ENCODE assay signal across 10 cellular contexts in genomic region chr16:67668495-67669157, GRCh38. TPM values are rescaled to one million over a fixed set of nuclear protein-coding genes. Genes with fewer than 3 reads are reported as not detected.
DNase-seq lines count a peak whose midpoint lies in the region; FAIRE-seq and TF ChIP-seq lines count a peak whose summit lies in the region.
"Had no signal": no experiment of that assay in that cellular context is flagged by ENCODE, and none has a peak within 500 bp of the region (broad histone marks: within the 10 kb centered on the region; RNA-seq: fewer than 3 reads in every experiment).

No MANE protein-coding gene starts in this region.

- 64% methylated on average over 6 of the region's 6 CpGs for WGBS in liver
- 88% methylated on average over 6 of the region's 6 CpGs for WGBS in mesenchymal stem cell

- H3K36me3 Mint-ChIP-seq in activated T-cell treated with anti-CD3 and anti-CD28 coated beads, Interleukin-2, amount 50 U/mL, for 24 hours (ENCODE audit: low read depth), result peaks cover 8% of the 10 kb centered on the region

- peaks cover 5% of the 10 kb centered on the region for H3K79me1 ChIP-seq in mesenchymal stem cell (replicated peaks; ENCODE audit: low read length, poor library complexity, severe bottlenecking)

- H3K4me1 Mint-ChIP-seq in activated T-cell treated with anti-CD3 and anti-CD28 coated beads, Interleukin-2, amount 50 U/mL, for 24 hours (ENCODE audit: low read depth), result peaks cover 20% of the 10 kb centered on the region

- no peak for FAIRE-seq in GM12891 (lab: Jason Lieb, UNC)

- H3K4me3 Mint-ChIP-seq in activated T-cell treated with anti-CD3 and anti-CD28 coated beads, Interleukin-2, amount 50 U/mL, for 24 hours, result no peak overlapping the region

- H3K27me3 ChIP-seq in BE2C (no peaks in the 10 kb centered on the region), liver (ENCODE audit: control insufficient read depth in 4 of 4, insufficient read depth in 4 of 4, low read length in 3 of 4) (no peaks in the 10 kb centered on the region), mesenchymal stem cell (ENCODE audit: control insufficient read depth in 1 of 2, insufficient read depth in 1 of 2, low read length in 2 of 2) (no peaks in the 10 kb centered on the region)
- H3K27me3 ChIP-seq: upper lobe of left lung had no signal

- H3K27ac Mint-ChIP-seq in activated T-cell treated with anti-CD3 and anti-CD28 coated beads, Interleukin-2, amount 50 U/mL, for 24 hours, result peak overlapping the region; percentile 36

- DNase-seq in BE2C (peak; percentile 14), GM12891 (ENCODE audit: insufficient read length, low spot score) (no peak), dermis blood vessel endothelial cell (no peak), SW480 (ENCODE audit: low spot score) (no peak), mesenchymal stem cell (no peak), NCI-H524 (lab: John Stamatoyannopoulos, UW) (no peak)
- no peak for DNase-seq in activated T-cell treated with anti-CD3 and anti-CD28 coated beads, Interleukin-2, amount 50 U/mL, for 24 hours

- no peak overlapping the region for H3K4me2 ChIP-seq in mesenchymal stem cell (ENCODE audit: low read length, poor library complexity, severe bottlenecking)

- no peak overlapping the region for H3K18ac ChIP-seq in mesenchymal stem cell (ENCODE audit: low read depth in 1 of 2, low read length in 2 of 2)

- H3K14ac ChIP-seq in mesenchymal stem cell (ENCODE audit: low read length in 2 of 2), result no peak overlapping the region

- no peak overlapping the region for H2BK120ac ChIP-seq in mesenchymal stem cell (ENCODE audit: low read depth, low read length)

- TF ChIP-seq CTCF in BE2C (IDR thresholded peaks at IDR 0.05; ENCODE audit: low read depth, low read length) (peak; percentile 29), liver (IDR thresholded peaks at IDR 0.05; ENCODE audit: low read depth, low read length, missing input control) (peak; percentile 34)

- H2AFZ ChIP-seq in mesenchymal stem cell (ENCODE audit: low read depth, low read length), result no peak overlapping the region

- H3K9me3 Mint-ChIP-seq in activated T-cell treated with anti-CD3 and anti-CD28 coated beads, Interleukin-2, amount 50 U/mL, for 24 hours, result no peaks in the 10 kb centered on the region

- H3K4me3 ChIP-seq in BE2C (ENCODE audit: low read depth, low read length), result no peak overlapping the region
- no peak overlapping the region for H3K4me3 ChIP-seq in liver (ENCODE audit: low read depth in 1 of 3, low read length in 3 of 3)
- H3K4me3 ChIP-seq in mesenchymal stem cell (ENCODE audit: insufficient read depth in 1 of 2, low read depth in 1 of 2, low read length in 2 of 2), result no peak overlapping the region
- H3K4me3 ChIP-seq: SK-N-MC had no signal

- no peak overlapping the region for H3K9ac ChIP-seq in liver (ENCODE audit: low read depth in 1 of 2, low read length in 2 of 2)
- no peak overlapping the region for H3K9ac ChIP-seq in mesenchymal stem cell (ENCODE audit: low read length)

- H2BK15ac ChIP-seq in mesenchymal stem cell (ENCODE audit: low read depth, poor library complexity, severe bottlenecking), result no peak overlapping the region

- H2BK5ac ChIP-seq in mesenchymal stem cell (ENCODE audit: low read depth, low read length, poor library complexity, severe bottlenecking), result no peak overlapping the region

- H3K9me3 ChIP-seq in BE2C, result no peaks in the 10 kb centered on the region
- no peaks in the 10 kb centered on the region for H3K9me3 ChIP-seq in liver (ENCODE audit: control insufficient read depth in 4 of 4, low read length in 3 of 4)
- no peaks in the 10 kb centered on the region for H3K9me3 ChIP-seq in mesenchymal stem cell (ENCODE audit: control insufficient read depth, low read length)
- H3K9me3 ChIP-seq: upper lobe of left lung had no signal

- H3K4me1 ChIP-seq in BE2C, result peaks cover 14% of the 10 kb centered on the region
- peaks cover 23 to 61% (median 44%) of the 10 kb centered on the region in 4 donors for H3K4me1 ChIP-seq in liver (ENCODE audit: control insufficient read depth in 4 of 4, insufficient read depth in 4 of 4, low read length in 3 of 4)
- peaks cover 32% of the 10 kb centered on the region for H3K4me1 ChIP-seq in mesenchymal stem cell (ENCODE audit: control insufficient read depth, insufficient read depth, low read depth, low read length)

- H2BK12ac ChIP-seq in mesenchymal stem cell (ENCODE audit: low read length in 2 of 2), result no peak overlapping the region

- no peak overlapping the region for H4K91ac ChIP-seq in mesenchymal stem cell (ENCODE audit: low read length)

- TF ChIP-seq POLR2A in GM12891 (IDR thresholded peaks at IDR 0.05; ENCODE audit: low read depth, low read length), result no peak

- H3K23ac ChIP-seq in mesenchymal stem cell (ENCODE audit: low read length in 2 of 2), result no peak overlapping the region

- no peak overlapping the region for H4K8ac ChIP-seq in mesenchymal stem cell (ENCODE audit: low read length)

- H3K27me3 Mint-ChIP-seq in activated T-cell treated with anti-CD3 and anti-CD28 coated beads, Interleukin-2, amount 50 U/mL, for 24 hours, result no peaks in the 10 kb centered on the region

- no peak for TF ChIP-seq RAD21 in liver (IDR thresholded peaks at IDR 0.05)

- H2AK5ac ChIP-seq in mesenchymal stem cell (ENCODE audit: low read length, severe bottlenecking), result no peak overlapping the region

- H3K27ac ChIP-seq in liver (ENCODE audit: low read depth in 1 of 2, low read length in 2 of 2) (peak overlapping the region; percentile 0 to 94), mesenchymal stem cell (ENCODE audit: low read length, poor library complexity, severe bottlenecking) (no peak overlapping the region)
- H3K27ac ChIP-seq: SK-N-MC had no signal

- H3K36me3 ChIP-seq in BE2C (no peaks in the 10 kb centered on the region), liver (ENCODE audit: control insufficient read depth in 4 of 4, insufficient read depth in 3 of 4, low read depth in 1 of 4, low read length in 3 of 4) (no peaks in the 10 kb centered on the region), mesenchymal stem cell (ENCODE audit: control insufficient read depth in 1 of 2, insufficient read depth in 2 of 2, low read depth in 1 of 2, low read length in 2 of 2) (peaks cover 8 to 9% of the 10 kb centered on the region in 2 experiments)

- no peak overlapping the region for H3K4ac ChIP-seq in mesenchymal stem cell (ENCODE audit: low read depth in 1 of 2, low read length in 2 of 2)

TF ChIP-seq in GM12891, 5 proteins besides CTCF, POLR2A, EP300 and RAD21:
- TF ChIP-seq POLR2AphosphoS5 (IDR thresholded peaks at IDR 0.05; ENCODE audit: low read depth, low read length) (no peak), SPI1 (IDR thresholded peaks at IDR 0.05; ENCODE audit: low read depth, low read length) (peak; percentile 53; the same call in 1 of the 2 replicates)

TF ChIP-seq in liver, 16 proteins besides CTCF, POLR2A, EP300 and RAD21 (continues in another document):
- TF ChIP-seq, protein P1, sequence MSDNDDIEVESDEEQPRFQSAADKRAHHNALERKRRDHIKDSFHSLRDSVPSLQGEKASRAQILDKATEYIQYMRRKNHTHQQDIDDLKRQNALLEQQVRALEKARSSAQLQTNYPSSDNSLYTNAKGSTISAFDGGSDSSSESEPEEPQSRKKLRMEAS (IDR thresholded peaks at IDR 0.05), result no peak
- TF ChIP-seq FOXA2 (IDR thresholded peaks at IDR 0.05) (no peak), FOXA1 (IDR thresholded peaks at IDR 0.05) (no peak), TAF1 (conservative IDR thresholded peaks at IDR 0.05) (no peak), HNF4A (conservative IDR thresholded peaks at IDR 0.05) (no peak), GABPA (IDR thresholded peaks at IDR 0.05 in 1 of 2, conservative IDR thresholded peaks at IDR 0.05 in 1 of 2) (no peak), RXRA (IDR thresholded peaks at IDR 0.05) (no peak), HNF4G (IDR thresholded peaks at IDR 0.05) (no peak), JUND (IDR thresholded peaks at IDR 0.05) (no peak), NR2F2 (IDR thresholded peaks at IDR 0.05) (no peak), YY1 (IDR thresholded peaks at IDR 0.05) (no peak)
- TF ChIP-seq, protein P2, sequence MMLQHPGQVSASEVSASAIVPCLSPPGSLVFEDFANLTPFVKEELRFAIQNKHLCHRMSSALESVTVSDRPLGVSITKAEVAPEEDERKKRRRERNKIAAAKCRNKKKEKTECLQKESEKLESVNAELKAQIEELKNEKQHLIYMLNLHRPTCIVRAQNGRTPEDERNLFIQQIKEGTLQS (IDR thresholded peaks at IDR 0.05), result no peak

RNA-seq across cellular contexts. Expression of gene C16orf86, which starts 2.0 kb away (rescaled TPM):
- polyA plus RNA-seq in BE2C (2012; ENCODE audit: insufficient read depth, insufficient read length, low read depth), result 12.9 TPM
- polyA plus RNA-seq in GM12891 (2012; ENCODE audit: low read depth, missing spikeins), result 3.1 TPM
- total RNA-seq in liver, result 1 to 10 TPM; 1.2 to 1.9 TPM
- 1 to 10 TPM; 2.3 to 2.6 TPM for polyA plus RNA-seq in liver
- total RNA-seq in dermis blood vessel endothelial cell, result 3.7 and 3.9 TPM in 2 replicates
- polyA plus RNA-seq in mesenchymal stem cell (2013, experiment 1 of 2), result 2.3 TPM
- polyA plus RNA-seq in mesenchymal stem cell (2013, experiment 2 of 2), result 1.8 TPM

RNA-seq across cellular contexts. Expression of gene ENKD1, which starts 2.1 kb away (rescaled TPM):
- 56.8 TPM for polyA plus RNA-seq in BE2C (2012; ENCODE audit: insufficient read depth, insufficient read length, low read depth)
- polyA plus RNA-seq in GM12891 (2012; ENCODE audit: low read depth, missing spikeins), result 5.9 TPM
- total RNA-seq in liver, result 1 to 10 TPM; 3.0 to 7.8 TPM
- 1 to 10 TPM; 2.6 to 6.5 TPM for polyA plus RNA-seq in liver
- total RNA-seq in dermis blood vessel endothelial cell, result 18.1 and 20.1 TPM in 2 replicates
- polyA plus RNA-seq in mesenchymal stem cell (2013, experiment 1 of 2), result 7.9 TPM
- 9.0 TPM for polyA plus RNA-seq in mesenchymal stem cell (2013, experiment 2 of 2)

RNA-seq across cellular contexts. Expression of gene PARD6A, which starts 7.9 kb away (rescaled TPM):
- polyA plus RNA-seq in BE2C (2012; ENCODE audit: insufficient read depth, insufficient read length, low read depth), result 83.9 TPM
- 2.4 TPM for polyA plus RNA-seq in GM12891 (2012; ENCODE audit: low read depth, missing spikeins)
- total RNA-seq in liver, result 1 to 10 TPM in 1 of 2 donors, under 1 TPM in 1; 0.42 to 1.4 TPM
- 1 to 10 TPM; 2.2 to 2.4 TPM for polyA plus RNA-seq in liver
- total RNA-seq in dermis blood vessel endothelial cell, result 6.3 and 7.0 TPM in 2 replicates
- 0.28 TPM for polyA plus RNA-seq in mesenchymal stem cell (2013, experiment 1 of 2)
- polyA plus RNA-seq in mesenchymal stem cell (2013, experiment 2 of 2), result 0.32 TPM

RNA-seq across cellular contexts. Expression of gene ACD, which starts 8.6 kb away (rescaled TPM):
- 88.4 TPM for polyA plus RNA-seq in BE2C (2012; ENCODE audit: insufficient read depth, insufficient read length, low read depth)
- polyA plus RNA-seq in GM12891 (2012; ENCODE audit: low read depth, missing spikeins), result 23.8 TPM
- total RNA-seq in liver, result 1 to 10 TPM; 4.3 to 5.6 TPM
- 1 to 10 TPM; 4.7 to 5.6 TPM for polyA plus RNA-seq in liver
- total RNA-seq in dermis blood vessel endothelial cell, result 14.5 and 17.8 TPM in 2 replicates
- 13.6 TPM for polyA plus RNA-seq in mesenchymal stem cell (2013, experiment 1 of 2)
- 13.9 TPM for polyA plus RNA-seq in mesenchymal stem cell (2013, experiment 2 of 2)

RNA-seq across cellular contexts. Expression of gene CARMIL2, which starts 23.7 kb away (rescaled TPM):
- 89.7 TPM for polyA plus RNA-seq in BE2C (2012; ENCODE audit: insufficient read depth, insufficient read length, low read depth)
- polyA plus RNA-seq in GM12891 (2012; ENCODE audit: low read depth, missing spikeins), result 56.0 TPM
- 1 to 10 TPM in 1 of 2 donors, under 1 TPM in 1; 0.51 to 1.3 TPM for total RNA-seq in liver
- under 1 TPM in 1 of 2 donors, not detected in 1; 0.39 TPM for polyA plus RNA-seq in liver
- 0.56 and 0.85 TPM in 2 replicates for total RNA-seq in dermis blood vessel endothelial cell
- 0.48 TPM for polyA plus RNA-seq in mesenchymal stem cell (2013, experiment 1 of 2)
- polyA plus RNA-seq in mesenchymal stem cell (2013, experiment 2 of 2), result 0.48 TPM
